Comparison of ENCODE assay signal across 12 cellular contexts in the genomic region with DNA sequence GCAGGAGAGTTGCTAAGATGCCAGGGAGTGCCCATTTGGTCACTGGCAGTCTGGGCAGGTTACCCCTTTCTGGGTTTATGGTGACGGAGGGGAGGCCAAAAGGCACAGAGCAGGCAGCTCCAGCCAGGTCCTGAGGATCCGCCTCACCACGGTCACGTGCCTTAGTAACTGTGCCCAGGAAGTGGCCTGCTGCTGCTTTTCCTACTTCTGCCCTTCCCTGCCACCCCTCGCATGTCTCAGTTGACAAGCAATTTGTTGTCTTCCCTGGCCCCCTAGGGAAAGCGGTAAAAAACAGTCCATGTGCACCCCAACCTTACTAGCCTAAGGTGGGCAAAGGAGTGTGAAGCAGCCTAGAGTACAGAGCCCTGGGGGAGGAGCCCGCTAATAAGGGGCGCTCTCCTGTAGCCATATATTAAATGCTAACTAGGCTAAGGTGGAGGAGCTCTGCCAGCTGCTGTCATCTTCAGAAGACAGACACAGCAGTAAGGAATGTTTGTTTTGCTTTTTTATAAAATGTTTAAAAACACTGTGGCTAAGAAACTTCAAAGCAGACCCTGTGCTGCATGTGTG. TPM values are rescaled to one million over a fixed set of nuclear protein-coding genes. Genes with fewer than 3 reads are reported as not detected.
A peak's percentile ranks its signal among the peaks of the same experiment; 100 is the strongest.
DNase-seq lines count a peak whose midpoint lies in the region; ATAC-seq lines count a peak whose summit lies in the region.
"Had no signal": no experiment of that assay in that cellular context is flagged by ENCODE, and none has a peak within 500 bp of the region (broad histone marks: within the 10 kb centered on the region; RNA-seq: fewer than 3 reads in every experiment).

No MANE protein-coding gene starts in this region.

- peak; percentile 52 for ATAC-seq in Right ventricle myocardium superior (ENCODE audit: poor library complexity)

- intact Hi-C loops in Right ventricle myocardium superior (cut with DNase I): no loop called here

- peak; percentile 11 for DNase-seq in stimulated activated CD4-positive, alpha-beta T cell treated with anti-CD3 and anti-CD28 coated beads, Interleukin-4, amount 100 ng/mL, for 24 hours
- DNase-seq in stimulated activated CD4-positive, alpha-beta T cell treated with anti-CD3 and anti-CD28 coated beads, Interleukin-12 subunit alpha, Interleukin-12 subunit beta, amount 100 ng/mL, for 4 hours: no peak
- DNase-seq in Right ventricle myocardium superior (peak; percentile 66), myocyte (ENCODE audit: low read depth) (peak; percentile 34), NCI-H1105 (lab: John Stamatoyannopoulos, UW) (no peak), NCI-H1092 treated with DMSO at 0.1 percent for 48 hours (lab: John Stamatoyannopoulos, UW) (no peak), ureter (ENCODE audit: low spot score) (no peak), NK-92 (lab: John Stamatoyannopoulos, UW; ENCODE audit: unreplicated experiment) (no peak)
- DNase-seq: H7 had no signal

RNA-seq across cellular contexts. Expression of a gene that starts 9.1 kb away (rescaled TPM):
- 0.43 TPM for total RNA-seq in Right ventricle myocardium superior
- total RNA-seq in myocyte: not detected in 2 replicates
- polyA plus RNA-seq in myocyte (2012): 0.11 TPM
- total RNA-seq in ureter: 16.7 TPM
- total RNA-seq: activated naive CD4-positive, alpha-beta T cell treated with anti-CD3 and anti-CD28 coated beads, Interleukin-2, amount 50 U/mL, for 72 hours; dermis microvascular lymphatic vessel endothelial cell; LHCN-M2 had no signal

RNA-seq across cellular contexts. Expression of a gene that starts 24.6 kb away (rescaled TPM):
- total RNA-seq in Right ventricle myocardium superior (27.0 TPM), myocyte (41.7 and 47.0 TPM in 2 replicates), ureter (51.8 TPM)
- 28.2 TPM for polyA plus RNA-seq in myocyte (2012)

Comparison
In these comparisons a context has a peak if more than half of its experiments do, and no peak if none do; other contexts are left out.
1. DNase-seq: peak in stimulated activated CD4-positive, alpha-beta T cell treated with anti-CD3 and anti-CD28 coated beads, Interleukin-4, amount 100 ng/mL, for 24 hours (single experiment), Right ventricle myocardium superior (single experiment) and myocyte (single experiment); none in stimulated activated CD4-positive, alpha-beta T cell treated with anti-CD3 and anti-CD28 coated beads, Interleukin-12 subunit alpha, Interleukin-12 subunit beta, amount 100 ng/mL, for 4 hours (single experiment), NCI-H1105 (single experiment), NCI-H1092 treated with DMSO at 0.1 percent for 48 hours (single experiment), ureter (single experiment) and NK-92 (single experiment).
2. RNA of a gene that starts 9.1 kb away (total RNA-seq): 16.7 TPM in ureter (single experiment); 0.43 TPM in Right ventricle myocardium superior (single experiment) and not detected in myocyte; every median in the first group is over 10 times any median in the second.